Comparison of ENCODE assay signal across 12 cellular contexts in the genomic region with DNA sequence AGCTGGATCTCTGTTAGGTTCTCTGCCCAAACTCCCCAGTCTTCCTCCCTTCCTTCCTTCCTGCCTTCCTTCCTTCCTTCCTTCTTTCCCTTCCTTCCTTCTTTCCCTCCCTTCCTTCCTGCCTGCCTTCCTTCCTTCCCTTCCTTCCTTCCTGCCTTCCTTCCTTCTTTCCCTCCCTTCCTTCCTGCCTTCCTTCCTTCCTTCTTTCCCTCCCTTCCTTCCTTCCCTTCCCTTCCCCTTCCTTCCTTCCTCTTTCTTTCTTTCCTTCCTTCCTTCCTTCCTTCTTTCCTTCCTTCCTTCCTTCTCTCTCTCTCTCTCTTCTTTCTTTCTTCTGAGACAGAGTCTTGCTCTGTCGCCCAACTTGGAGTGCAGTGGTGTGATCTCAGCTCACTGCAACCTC. TPM values are rescaled to one million over a fixed set of nuclear protein-coding genes. Genes with fewer than 3 reads are reported as not detected.
DNase-seq lines count a peak whose midpoint lies in the region; ATAC-seq and TF ChIP-seq lines count a peak whose summit lies in the region.
"Had no signal": no experiment of that assay in that cellular context is flagged by ENCODE, and none has a peak within 500 bp of the region (broad histone marks: within the 10 kb centered on the region; RNA-seq: fewer than 3 reads in every experiment).

No MANE protein-coding gene starts in this region.

- no peaks in the 10 kb centered on the region for H3K9me3 ChIP-seq in HEK293 (ENCODE audit: control insufficient read depth, insufficient read depth, low read depth, low read length)
- no peaks in the 10 kb centered on the region for H3K9me3 ChIP-seq in neutrophil
- H3K9me3 ChIP-seq: A549 had no signal

- peaks cover 0 to 12% (median 4%) of the 10 kb centered on the region in 7 donors for H3K9me3 Mint-ChIP-seq in CD14-positive monocyte
- H3K9me3 Mint-ChIP-seq in activated T-helper 17 cell treated with anti-CD3 and anti-CD28 coated beads, Interleukin-2, amount 50 U/mL, for 72 hours, result no peaks in the 10 kb centered on the region
- no peaks in the 10 kb centered on the region for H3K9me3 Mint-ChIP-seq in stimulated activated naive CD8-positive, alpha-beta T cell treated with anti-CD3 and anti-CD28 coated beads, Interleukin-15, amount 100 ng/mL, for 72 hours

- H3K36me3 ChIP-seq in HEK293 (ENCODE audit: control insufficient read depth in 2 of 2, insufficient read depth in 1 of 2, low read length in 2 of 2) (no peaks in the 10 kb centered on the region), neutrophil (no peaks in the 10 kb centered on the region)

- intact Hi-C loops in CD14-positive monocyte (cut with micrococcal nuclease), result no loop called here

- TF ChIP-seq CTCF in CD14-positive monocyte (IDR thresholded peaks at IDR 0.05), result no peak
- TF ChIP-seq CTCF in HEK293 (tag by site-specific recombination; IDR thresholded peaks at IDR 0.05), result no peak
- TF ChIP-seq CTCF in neutrophil (IDR thresholded peaks at IDR 0.05), result no peak

- ATAC-seq in activated T-helper 17 cell treated with anti-CD3 and anti-CD28 coated beads, Interleukin-2, amount 50 U/mL, for 72 hours (replicated peaks), result no peak
- ATAC-seq in HG03280 (IDR thresholded peaks at IDR 0.05; ENCODE audit: unreplicated experiment), result no peak
- no peak for ATAC-seq in stimulated activated naive CD8-positive, alpha-beta T cell treated with anti-CD3 and anti-CD28 coated beads, Interleukin-15, amount 100 ng/mL, for 72 hours
- ATAC-seq: A549, GM12878, HCT116 had no signal

- DNase-seq in CD14-positive monocyte (ENCODE audit: low spot score) (no peak), nucleus accumbens (lab: John Stamatoyannopoulos, UW) (no peak)
- no peak for DNase-seq in stimulated activated naive CD8-positive, alpha-beta T cell treated with anti-CD3 and anti-CD28 coated beads, Interleukin-15, amount 100 ng/mL, for 72 hours
- DNase-seq: DMS79, GM23248 had no signal

- H3K4me3 ChIP-seq in HEK293 (ENCODE audit: low read depth, low read length) (no peak overlapping the region), neutrophil (ENCODE audit: low read depth in 1 of 2, low read length in 1 of 2) (no peak overlapping the region)
- H3K4me3 ChIP-seq: A549, GM12878, GM23248 had no signal

- H3K4me1 ChIP-seq in HEK293 (ENCODE audit: control insufficient read depth, insufficient read depth, low read length) (no peaks in the 10 kb centered on the region), neutrophil (ENCODE audit: control insufficient read depth in 1 of 2, insufficient read depth in 1 of 2, low read depth in 1 of 2, low read length in 1 of 2) (peaks cover 4 to 7% of the 10 kb centered on the region in 2 experiments)
- H3K4me1 ChIP-seq: A549 had no signal

- no peaks in the 10 kb centered on the region for H3K27me3 ChIP-seq in neutrophil

- POLR2A ChIA-PET in HEK293 (lab: Yijun Ruan, JAX), result no interaction called here

- H3K27ac ChIP-seq in HEK293 (ENCODE audit: extremely low read depth, low read depth, low read length) (no peak overlapping the region), neutrophil (peak overlapping the region; percentile 71)
- H3K27ac ChIP-seq: A549, GM23248 had no signal

- H3K27ac Mint-ChIP-seq in CD14-positive monocyte, result peak overlapping the region in 6 of 7 donors; percentile 45 to 86 (median 68)
- H3K27ac Mint-ChIP-seq in activated T-helper 17 cell treated with anti-CD3 and anti-CD28 coated beads, Interleukin-2, amount 50 U/mL, for 72 hours, result peak overlapping the region; percentile 78
- H3K27ac Mint-ChIP-seq in stimulated activated naive CD8-positive, alpha-beta T cell treated with anti-CD3 and anti-CD28 coated beads, Interleukin-15, amount 100 ng/mL, for 72 hours, result no peak overlapping the region

- CTCF ChIA-PET in HEK293 (lab: Yijun Ruan, JAX), result interaction anchor here (0.9 kb wide), 1 partner anchor 107 kb away, joined by 3 read pairs; no protein-coding TSS in a partner anchor

- H3K4me1 Mint-ChIP-seq in CD14-positive monocyte, result peaks cover 10% of the 10 kb centered on the region
- H3K4me1 Mint-ChIP-seq in activated T-helper 17 cell treated with anti-CD3 and anti-CD28 coated beads, Interleukin-2, amount 50 U/mL, for 72 hours, result peaks cover 13% of the 10 kb centered on the region
- peaks cover 7% of the 10 kb centered on the region for H3K4me1 Mint-ChIP-seq in stimulated activated naive CD8-positive, alpha-beta T cell treated with anti-CD3 and anti-CD28 coated beads, Interleukin-15, amount 100 ng/mL, for 72 hours

- peaks cover 31 to 35% of the 10 kb centered on the region in 2 donors for H3K36me3 Mint-ChIP-seq in CD14-positive monocyte
- H3K36me3 Mint-ChIP-seq in activated T-helper 17 cell treated with anti-CD3 and anti-CD28 coated beads, Interleukin-2, amount 50 U/mL, for 72 hours (ENCODE audit: low read depth), result peaks cover 7% of the 10 kb centered on the region

- peaks cover 0 to 6% (median 1%) of the 10 kb centered on the region in 3 donors for H3K27me3 Mint-ChIP-seq in CD14-positive monocyte (ENCODE audit: low read depth in 3 of 3)
- H3K27me3 Mint-ChIP-seq in activated T-helper 17 cell treated with anti-CD3 and anti-CD28 coated beads, Interleukin-2, amount 50 U/mL, for 72 hours, result no peaks in the 10 kb centered on the region
- no peaks in the 10 kb centered on the region for H3K27me3 Mint-ChIP-seq in stimulated activated naive CD8-positive, alpha-beta T cell treated with anti-CD3 and anti-CD28 coated beads, Interleukin-15, amount 100 ng/mL, for 72 hours

- H3K4me3 Mint-ChIP-seq in CD14-positive monocyte, result no peak overlapping the region
- H3K4me3 Mint-ChIP-seq in activated T-helper 17 cell treated with anti-CD3 and anti-CD28 coated beads, Interleukin-2, amount 50 U/mL, for 72 hours, result no peak overlapping the region
- H3K4me3 Mint-ChIP-seq in stimulated activated naive CD8-positive, alpha-beta T cell treated with anti-CD3 and anti-CD28 coated beads, Interleukin-15, amount 100 ng/mL, for 72 hours, result no peak overlapping the region

TF ChIP-seq in HEK293, 187 proteins besides CTCF, POLR2A, EP300 and RAD21:
- no peak for TF ChIP-seq SALL2 (tag by site-specific recombination; IDR thresholded peaks at IDR 0.05; ENCODE audit: borderline replicate concordance)
- TF ChIP-seq OSR2 (tag by site-specific recombination; IDR thresholded peaks at IDR 0.05), result no peak
- 0 out of 2 replicates have a peak, but pooled peaks have one; percentile 33 for TF ChIP-seq ZNF366 (tag by site-specific recombination; conservative IDR thresholded peaks at IDR 0.05)
- no peak for TF ChIP-seq ZNF530 (tag by site-specific recombination; IDR thresholded peaks at IDR 0.05; ENCODE audit: low read depth)
- no peak for TF ChIP-seq ZNF18 (tag by site-specific recombination; IDR thresholded peaks at IDR 0.05)
- no peak for TF ChIP-seq ZNF529 (tag by site-specific recombination; IDR thresholded peaks at IDR 0.05; ENCODE audit: insufficient replicate concordance)
- no peak for TF ChIP-seq ELK4 (IDR thresholded peaks at IDR 0.05; ENCODE audit: borderline replicate concordance, low read depth, low read length)

RNA-seq across cellular contexts. Expression of gene LSM10, which starts 8.7 kb away (rescaled TPM):
- polyA plus RNA-seq in CD14-positive monocyte, result 100 to 1,000 TPM; 224 to 234 TPM
- total RNA-seq in activated T-helper 17 cell treated with anti-CD3 and anti-CD28 coated beads, Interleukin-2, amount 50 U/mL, for 72 hours, result 10 to 100 TPM; 24.6 to 59.6 TPM

RNA-seq across cellular contexts. Expression of gene STK40, which starts 20.7 kb away (rescaled TPM):
- 10 to 100 TPM; 40.2 to 65.9 TPM for polyA plus RNA-seq in CD14-positive monocyte
- total RNA-seq in activated T-helper 17 cell treated with anti-CD3 and anti-CD28 coated beads, Interleukin-2, amount 50 U/mL, for 72 hours, result 10 to 100 TPM; 44.1 to 56.8 TPM

RNA-seq across cellular contexts. Expression of gene OSCP1, which starts 43.8 kb away (rescaled TPM):
- under 1 TPM in 1 of 2 donors, not detected in 1; 0.82 TPM for polyA plus RNA-seq in CD14-positive monocyte
- 1 to 10 TPM; 1.5 to 1.8 TPM for total RNA-seq in activated T-helper 17 cell treated with anti-CD3 and anti-CD28 coated beads, Interleukin-2, amount 50 U/mL, for 72 hours

RNA-seq across cellular contexts. Expression of gene MRPS15, which starts 57.7 kb away (rescaled TPM):
- 10 to 100 TPM; 66.4 to 68.1 TPM for polyA plus RNA-seq in CD14-positive monocyte
- 100 to 1,000 TPM in 1 of 2 donors, 10 to 100 TPM in 1; 57.3 to 128 TPM for total RNA-seq in activated T-helper 17 cell treated with anti-CD3 and anti-CD28 coated beads, Interleukin-2, amount 50 U/mL, for 72 hours

Comparison
In these comparisons a context has a peak if more than half of its experiments do, and no peak if none do; other contexts are left out.
1. H3K27ac Mint-ChIP-seq: peak in CD14-positive monocyte (6 of 7) and activated T-helper 17 cell treated with anti-CD3 and anti-CD28 coated beads, Interleukin-2, amount 50 U/mL, for 72 hours (single experiment); none in stimulated activated naive CD8-positive, alpha-beta T cell treated with anti-CD3 and anti-CD28 coated beads, Interleukin-15, amount 100 ng/mL, for 72 hours (0 of 2).